ENCODE assay signal across 13 cellular contexts in genomic region chr1:26019641-26020315, GRCh38. TPM values are rescaled to one million over a fixed set of nuclear protein-coding genes. Genes with fewer than 3 reads are reported as not detected.
DNase-seq lines count a peak whose midpoint lies in the region; ATAC-seq and TF ChIP-seq lines count a peak whose summit lies in the region.
"Had no signal": no experiment of that assay in that cellular context is flagged by ENCODE, and none has a peak within 500 bp of the region (broad histone marks: within the 10 kb centered on the region; RNA-seq: fewer than 3 reads in every experiment).

No MANE protein-coding gene starts in this region.

- POLR2A ChIA-PET in activated CD8-positive, alpha-beta T cell treated with anti-CD3 and anti-CD28 coated beads for 36 hours (lab: Charles Lee) = interaction anchor here (0.5 to 1.0 kb wide), 3 partner anchors 80 to 125 kb away, joined by 3 to 4 read pairs (median 3); no protein-coding TSS in a partner anchor
- POLR2A ChIA-PET in activated CD4-positive, alpha-beta T cell treated with anti-CD3 and anti-CD28 coated beads for 36 hours (lab: Charles Lee) = no interaction called here

- no peak for TF ChIP-seq CTCF in activated CD8-positive, alpha-beta T cell treated with anti-CD3 and anti-CD28 coated beads for 36 hours (IDR thresholded peaks at IDR 0.05)

- no peaks in the 10 kb centered on the region for H3K36me3 ChIP-seq in CD4-positive, CD25-positive, alpha-beta regulatory T cell (ENCODE audit: control insufficient read depth, insufficient read depth, low read length)

- no peaks in the 10 kb centered on the region for H3K9me3 Mint-ChIP-seq in CD4-positive, CD25-positive, alpha-beta regulatory T cell
- no peaks in the 10 kb centered on the region for H3K9me3 Mint-ChIP-seq in activated CD8-positive, alpha-beta T cell treated with anti-CD3 and anti-CD28 coated beads for 36 hours
- no peaks in the 10 kb centered on the region for H3K9me3 Mint-ChIP-seq in activated CD4-positive, alpha-beta T cell treated with anti-CD3 and anti-CD28 coated beads for 36 hours (ENCODE audit: low read depth)
- no peaks in the 10 kb centered on the region for H3K9me3 Mint-ChIP-seq in activated naive CD4-positive, alpha-beta T cell treated with anti-CD3 and anti-CD28 coated beads, Interleukin-2, amount 50 U/mL, for 72 hours
- H3K9me3 Mint-ChIP-seq in effector memory CD8-positive, alpha-beta T cell = no peaks in the 10 kb centered on the region
- H3K9me3 Mint-ChIP-seq: activated naive CD8-positive, alpha-beta T cell treated with anti-CD3 and anti-CD28 coated beads, Interleukin-2, amount 50 U/mL, for 24 hours had no signal

- CTCF ChIA-PET in activated CD8-positive, alpha-beta T cell treated with anti-CD3 and anti-CD28 coated beads for 36 hours (lab: Charles Lee) = interaction anchor here (0.9 to 1.2 kb wide), 3 partner anchors 16 to 124 kb away, joined by 3 to 5 read pairs (median 4); partner anchors contain the start of gene PAFAH2
- CTCF ChIA-PET in activated CD4-positive, alpha-beta T cell treated with anti-CD3 and anti-CD28 coated beads for 36 hours (lab: Charles Lee) = interaction anchor here (0.6 to 1.0 kb wide), 4 partner anchors 15 to 968 kb away, joined by 3 to 4 read pairs (median 3); partner anchors contain the start of gene PAFAH2

- H3K36me3 Mint-ChIP-seq in CD4-positive, CD25-positive, alpha-beta regulatory T cell = no peaks in the 10 kb centered on the region
- no peaks in the 10 kb centered on the region for H3K36me3 Mint-ChIP-seq in activated CD8-positive, alpha-beta T cell treated with anti-CD3 and anti-CD28 coated beads for 36 hours (ENCODE audit: low read depth)
- H3K36me3 Mint-ChIP-seq in activated CD4-positive, alpha-beta T cell treated with anti-CD3 and anti-CD28 coated beads for 36 hours (ENCODE audit: low read depth) = no peaks in the 10 kb centered on the region
- no peaks in the 10 kb centered on the region for H3K36me3 Mint-ChIP-seq in activated naive CD4-positive, alpha-beta T cell treated with anti-CD3 and anti-CD28 coated beads, Interleukin-2, amount 50 U/mL, for 72 hours
- H3K36me3 Mint-ChIP-seq in effector memory CD8-positive, alpha-beta T cell (ENCODE audit: insufficient read depth) = no peaks in the 10 kb centered on the region

- H3K9me3 ChIP-seq in CD4-positive, CD25-positive, alpha-beta regulatory T cell (ENCODE audit: control insufficient read depth in 2 of 2, low read length in 2 of 2) = no peaks in the 10 kb centered on the region

- H3K4me1 Mint-ChIP-seq in CD4-positive, CD25-positive, alpha-beta regulatory T cell = peaks cover 0 to 5% (median 1%) of the 10 kb centered on the region in 4 donors
- H3K4me1 Mint-ChIP-seq in activated CD8-positive, alpha-beta T cell treated with anti-CD3 and anti-CD28 coated beads for 36 hours (ENCODE audit: low read depth) = peaks cover 19% of the 10 kb centered on the region
- peaks cover 10% of the 10 kb centered on the region for H3K4me1 Mint-ChIP-seq in activated CD4-positive, alpha-beta T cell treated with anti-CD3 and anti-CD28 coated beads for 36 hours
- peaks cover 3% of the 10 kb centered on the region in 2 donors for H3K4me1 Mint-ChIP-seq in effector memory CD8-positive, alpha-beta T cell (ENCODE audit: low read depth in 2 of 2)

- no peak for ATAC-seq in CD4-positive, CD25-positive, alpha-beta regulatory T cell (ENCODE audit: low read depth in 2 of 2)
- ATAC-seq in activated CD8-positive, alpha-beta T cell treated with anti-CD3 and anti-CD28 coated beads for 36 hours = no peak
- no peak for ATAC-seq in activated CD4-positive, alpha-beta T cell treated with anti-CD3 and anti-CD28 coated beads for 36 hours
- no peak for ATAC-seq in activated naive CD4-positive, alpha-beta T cell treated with anti-CD3 and anti-CD28 coated beads, Interleukin-2, amount 50 U/mL, for 72 hours
- no peak for ATAC-seq in effector memory CD8-positive, alpha-beta T cell (replicated peaks)
- ATAC-seq: activated naive CD8-positive, alpha-beta T cell treated with anti-CD3 and anti-CD28 coated beads, Interleukin-2, amount 50 U/mL, for 24 hours had no signal

- no peaks in the 10 kb centered on the region for H3K27me3 ChIP-seq in CD4-positive, CD25-positive, alpha-beta regulatory T cell (ENCODE audit: control insufficient read depth, insufficient read depth, low read length)

- H3K4me3 ChIP-seq in CD4-positive, CD25-positive, alpha-beta regulatory T cell (ENCODE audit: low read depth, low read length) = no peak overlapping the region

- H3K4me3 Mint-ChIP-seq in CD4-positive, CD25-positive, alpha-beta regulatory T cell = no peak overlapping the region
- no peak overlapping the region for H3K4me3 Mint-ChIP-seq in activated CD8-positive, alpha-beta T cell treated with anti-CD3 and anti-CD28 coated beads for 36 hours
- no peak overlapping the region for H3K4me3 Mint-ChIP-seq in activated CD4-positive, alpha-beta T cell treated with anti-CD3 and anti-CD28 coated beads for 36 hours
- H3K4me3 Mint-ChIP-seq in effector memory CD8-positive, alpha-beta T cell = no peak overlapping the region
- H3K4me3 Mint-ChIP-seq: activated naive CD8-positive, alpha-beta T cell treated with anti-CD3 and anti-CD28 coated beads, Interleukin-2, amount 50 U/mL, for 24 hours had no signal

- H3K27ac ChIP-seq in CD4-positive, CD25-positive, alpha-beta regulatory T cell (ENCODE audit: insufficient read depth, low read length, poor library complexity, severe bottlenecking) = no peak overlapping the region

- peak overlapping the region in 2 of 3 donors; percentile 49 to 54 for H3K27ac Mint-ChIP-seq in CD4-positive, CD25-positive, alpha-beta regulatory T cell
- H3K27ac Mint-ChIP-seq in activated CD8-positive, alpha-beta T cell treated with anti-CD3 and anti-CD28 coated beads for 36 hours = no peak overlapping the region
- no peak overlapping the region for H3K27ac Mint-ChIP-seq in activated CD4-positive, alpha-beta T cell treated with anti-CD3 and anti-CD28 coated beads for 36 hours
- peak overlapping the region in 1 of 2 donors; percentile 56 for H3K27ac Mint-ChIP-seq in activated naive CD4-positive, alpha-beta T cell treated with anti-CD3 and anti-CD28 coated beads, Interleukin-2, amount 50 U/mL, for 72 hours
- no peak overlapping the region for H3K27ac Mint-ChIP-seq in effector memory CD8-positive, alpha-beta T cell
- H3K27ac Mint-ChIP-seq: activated naive CD8-positive, alpha-beta T cell treated with anti-CD3 and anti-CD28 coated beads, Interleukin-2, amount 50 U/mL, for 24 hours had no signal

- no peaks in the 10 kb centered on the region for H3K4me1 ChIP-seq in CD4-positive, CD25-positive, alpha-beta regulatory T cell (ENCODE audit: control insufficient read depth, insufficient read depth, low read length, poor library complexity, severe bottlenecking)

- peaks cover 8% of the 10 kb centered on the region for H3K27me3 Mint-ChIP-seq in CD4-positive, CD25-positive, alpha-beta regulatory T cell
- H3K27me3 Mint-ChIP-seq in activated CD8-positive, alpha-beta T cell treated with anti-CD3 and anti-CD28 coated beads for 36 hours = no peaks in the 10 kb centered on the region
- no peaks in the 10 kb centered on the region for H3K27me3 Mint-ChIP-seq in activated CD4-positive, alpha-beta T cell treated with anti-CD3 and anti-CD28 coated beads for 36 hours
- H3K27me3 Mint-ChIP-seq in effector memory CD8-positive, alpha-beta T cell = peaks cover 0 to 13% of the 10 kb centered on the region in 2 donors
- H3K27me3 Mint-ChIP-seq: activated naive CD8-positive, alpha-beta T cell treated with anti-CD3 and anti-CD28 coated beads, Interleukin-2, amount 50 U/mL, for 24 hours had no signal

- intact Hi-C loops in activated CD8-positive, alpha-beta T cell treated with anti-CD3 and anti-CD28 coated beads for 36 hours (cut with micrococcal nuclease) = no loop called here
- intact Hi-C loops in activated CD4-positive, alpha-beta T cell treated with anti-CD3 and anti-CD28 coated beads for 36 hours (cut with DNase I, micrococcal nuclease) = no loop called here

- no peak for DNase-seq in CD4-positive, CD25-positive, alpha-beta regulatory T cell
- DNase-seq in HT1080 (ENCODE audit: low read depth) (peak; percentile 38), kidney tubule cell (ENCODE audit: low spot score) (peak; percentile 26)
- DNase-seq in activated CD8-positive, alpha-beta T cell treated with anti-CD3 and anti-CD28 coated beads for 36 hours = peak; percentile 18
- no peak for DNase-seq in activated CD4-positive, alpha-beta T cell treated with anti-CD3 and anti-CD28 coated beads for 36 hours
- DNase-seq in activated naive CD4-positive, alpha-beta T cell treated with anti-CD3 and anti-CD28 coated beads, Interleukin-2, amount 50 U/mL, for 72 hours (ENCODE audit: low spot score in 2 of 2) = no peak
- DNase-seq in activated T-cell treated with anti-CD3 and anti-CD28 coated beads, Interleukin-2, amount 50 U/mL, for 1 hour = no peak
- DNase-seq in effector memory CD8-positive, alpha-beta T cell = no peak
- DNase-seq: activated CD4-positive, alpha-beta T cell treated with anti-CD3 and anti-CD28 coated beads, Interleukin-2, amount 50 U/mL, for 48 hours; activated naive CD8-positive, alpha-beta T cell treated with anti-CD3 and anti-CD28 coated beads, Interleukin-2, amount 50 U/mL, for 24 hours; NCI-H446 treated with DMSO at 0.1 percent for 48 hours; stimulated activated CD8-positive, alpha-beta memory T cell treated with anti-CD3 and anti-CD28 coated beads, Interleukin-4, amount 100 ng/mL, for 48 hours; T-helper 1 cell had no signal

RNA-seq across cellular contexts. Expression of gene EXTL1, which starts 1.8 kb away (rescaled TPM):
- not detected for total RNA-seq in CD4-positive, CD25-positive, alpha-beta regulatory T cell
- polyA plus RNA-seq in CD4-positive, CD25-positive, alpha-beta regulatory T cell = under 1 TPM in 1 of 4 donors, not detected in 3; 0.22 TPM
- total RNA-seq in HT1080 (2014; rRNA removed; shearing (Covaris generic)) = not detected in 2 replicates
- not detected in 2 replicates for polyA plus RNA-seq in HT1080 (2015; cell fraction: cytosol; rRNA removed)
- polyA plus RNA-seq in HT1080 (2015; cell fraction: nucleus; rRNA removed) = 0.12 TPM in 1 of 2 replicates, not detected in the other
- total RNA-seq in activated CD8-positive, alpha-beta T cell treated with anti-CD3 and anti-CD28 coated beads for 36 hours = not detected
- total RNA-seq in activated CD4-positive, alpha-beta T cell treated with anti-CD3 and anti-CD28 coated beads for 36 hours = not detected
- total RNA-seq in activated naive CD4-positive, alpha-beta T cell treated with anti-CD3 and anti-CD28 coated beads, Interleukin-2, amount 50 U/mL, for 72 hours = not detected

RNA-seq across cellular contexts. Expression of gene PAFAH2, which starts 21.9 kb away (rescaled TPM):
- total RNA-seq in CD4-positive, CD25-positive, alpha-beta regulatory T cell = 10.7 TPM
- 10 to 100 TPM; 12.4 to 26.3 (median 17.7) TPM for polyA plus RNA-seq in CD4-positive, CD25-positive, alpha-beta regulatory T cell
- total RNA-seq in HT1080 (2014; rRNA removed; shearing (Covaris generic)) = 5.4 and 7.1 TPM in 2 replicates
- 10.7 and 11.0 TPM in 2 replicates for polyA plus RNA-seq in HT1080 (2015; cell fraction: cytosol; rRNA removed)
- 13.0 and 14.5 TPM in 2 replicates for polyA plus RNA-seq in HT1080 (2015; cell fraction: nucleus; rRNA removed)
- 1 to 10 TPM; 7.4 to 8.0 TPM for total RNA-seq in activated CD8-positive, alpha-beta T cell treated with anti-CD3 and anti-CD28 coated beads for 36 hours
- 1 to 10 TPM; 6.6 to 7.9 TPM for total RNA-seq in activated CD4-positive, alpha-beta T cell treated with anti-CD3 and anti-CD28 coated beads for 36 hours
- total RNA-seq in activated naive CD4-positive, alpha-beta T cell treated with anti-CD3 and anti-CD28 coated beads, Interleukin-2, amount 50 U/mL, for 72 hours = 1 to 10 TPM; 8.7 to 9.5 TPM

RNA-seq across cellular contexts. Expression of gene SLC30A2, which starts 26.1 kb away (rescaled TPM):
- not detected for total RNA-seq in CD4-positive, CD25-positive, alpha-beta regulatory T cell
- polyA plus RNA-seq in CD4-positive, CD25-positive, alpha-beta regulatory T cell = under 1 TPM in 1 of 4 donors, not detected in 3; 0.07 TPM
- not detected in 2 replicates for total RNA-seq in HT1080 (2014; rRNA removed; shearing (Covaris generic))
- polyA plus RNA-seq in HT1080 (2015; cell fraction: cytosol; rRNA removed) = not detected in 2 replicates
- polyA plus RNA-seq in HT1080 (2015; cell fraction: nucleus; rRNA removed) = not detected in 2 replicates
- not detected for total RNA-seq in activated CD8-positive, alpha-beta T cell treated with anti-CD3 and anti-CD28 coated beads for 36 hours
- total RNA-seq in activated CD4-positive, alpha-beta T cell treated with anti-CD3 and anti-CD28 coated beads for 36 hours = not detected
- not detected for total RNA-seq in activated naive CD4-positive, alpha-beta T cell treated with anti-CD3 and anti-CD28 coated beads, Interleukin-2, amount 50 U/mL, for 72 hours

RNA-seq across cellular contexts. Expression of gene TRIM63, which starts 47.7 kb away (rescaled TPM):
- not detected for total RNA-seq in CD4-positive, CD25-positive, alpha-beta regulatory T cell
- polyA plus RNA-seq in CD4-positive, CD25-positive, alpha-beta regulatory T cell = not detected
- not detected in 2 replicates for total RNA-seq in HT1080 (2014; rRNA removed; shearing (Covaris generic))
- not detected in 2 replicates for polyA plus RNA-seq in HT1080 (2015; cell fraction: cytosol; rRNA removed)
- polyA plus RNA-seq in HT1080 (2015; cell fraction: nucleus; rRNA removed) = not detected in 2 replicates
- total RNA-seq in activated CD8-positive, alpha-beta T cell treated with anti-CD3 and anti-CD28 coated beads for 36 hours = under 1 TPM in 1 of 2 experiments, not detected in 1; 0.18 TPM
- total RNA-seq in activated CD4-positive, alpha-beta T cell treated with anti-CD3 and anti-CD28 coated beads for 36 hours = not detected
- total RNA-seq in activated naive CD4-positive, alpha-beta T cell treated with anti-CD3 and anti-CD28 coated beads, Interleukin-2, amount 50 U/mL, for 72 hours = under 1 TPM in 1 of 2 donors, not detected in 1; 0.31 TPM

Comparison
In these comparisons a context has a peak if more than half of its experiments do, and no peak if none do; other contexts are left out.
1. DNase-seq: peak in HT1080 (single experiment), activated CD8-positive, alpha-beta T cell treated with anti-CD3 and anti-CD28 coated beads for 36 hours (single experiment) and kidney tubule cell (single experiment); none in CD4-positive, CD25-positive, alpha-beta regulatory T cell (0 of 3), activated CD4-positive, alpha-beta T cell treated with anti-CD3 and anti-CD28 coated beads for 36 hours (single experiment), activated naive CD4-positive, alpha-beta T cell treated with anti-CD3 and anti-CD28 coated beads, Interleukin-2, amount 50 U/mL, for 72 hours (0 of 2), activated T-cell treated with anti-CD3 and anti-CD28 coated beads, Interleukin-2, amount 50 U/mL, for 1 hour (single experiment) and effector memory CD8-positive, alpha-beta T cell (0 of 3).
2. H3K27ac Mint-ChIP-seq: peak in CD4-positive, CD25-positive, alpha-beta regulatory T cell (2 of 3); none in activated CD8-positive, alpha-beta T cell treated with anti-CD3 and anti-CD28 coated beads for 36 hours (single experiment), activated CD4-positive, alpha-beta T cell treated with anti-CD3 and anti-CD28 coated beads for 36 hours (single experiment) and effector memory CD8-positive, alpha-beta T cell (0 of 2).